ENCODE assay signal across 19 cellular contexts in the genomic region with DNA sequence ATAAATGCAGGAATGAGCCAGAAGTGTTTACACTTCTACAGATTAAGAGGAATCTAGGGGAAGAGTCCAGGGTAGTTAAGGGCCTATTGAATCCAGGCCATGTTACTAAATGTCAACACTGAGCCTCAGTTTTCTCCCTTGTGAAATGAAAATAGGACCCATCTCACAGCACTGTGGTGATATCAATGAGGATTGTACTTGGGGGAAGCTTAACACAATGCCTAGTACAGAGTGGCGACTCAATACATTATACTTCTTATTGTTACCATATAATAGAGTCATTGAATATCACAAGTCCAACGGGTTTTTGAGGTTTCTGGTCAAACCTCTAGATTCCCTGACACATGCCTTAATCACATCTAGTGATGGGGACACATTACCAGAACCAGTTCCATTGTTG. TPM values are rescaled to one million over a fixed set of nuclear protein-coding genes. Genes with fewer than 3 reads are reported as not detected.
DNase-seq lines count a peak whose midpoint lies in the region; ATAC-seq and TF ChIP-seq lines count a peak whose summit lies in the region.
"Had no signal": no experiment of that assay in that cellular context is flagged by ENCODE, and none has a peak within 500 bp of the region (broad histone marks: within the 10 kb centered on the region; RNA-seq: fewer than 3 reads in every experiment).

No MANE protein-coding gene starts in this region.

- H3K4me3 ChIP-seq in epithelial cell of esophagus (ENCODE audit: low read length) (no peak overlapping the region), tibial nerve (no peak overlapping the region)
- H3K4me3 ChIP-seq: PC-9 had no signal

- no peaks in the 10 kb centered on the region for H3K9me3 Mint-ChIP-seq in activated T-cell treated with anti-CD3 and anti-CD28 coated beads, Interleukin-2, amount 50 U/mL, for 24 hours
- no peaks in the 10 kb centered on the region for H3K9me3 Mint-ChIP-seq in activated T-cell treated with anti-CD3 and anti-CD28 coated beads, Interleukin-2, amount 50 U/mL, for 4 hours
- H3K9me3 Mint-ChIP-seq: CD14-positive monocyte had no signal

- no peak overlapping the region for H3K4me3 Mint-ChIP-seq in activated T-cell treated with anti-CD3 and anti-CD28 coated beads, Interleukin-2, amount 50 U/mL, for 24 hours
- no peak overlapping the region for H3K4me3 Mint-ChIP-seq in activated T-cell treated with anti-CD3 and anti-CD28 coated beads, Interleukin-2, amount 50 U/mL, for 4 hours
- H3K4me3 Mint-ChIP-seq: CD14-positive monocyte had no signal

- H3K27me3 Mint-ChIP-seq in activated T-cell treated with anti-CD3 and anti-CD28 coated beads, Interleukin-2, amount 50 U/mL, for 24 hours: no peaks in the 10 kb centered on the region
- H3K27me3 Mint-ChIP-seq in activated T-cell treated with anti-CD3 and anti-CD28 coated beads, Interleukin-2, amount 50 U/mL, for 4 hours (ENCODE audit: low read depth): no peaks in the 10 kb centered on the region

- DNase-seq in activated T-cell treated with anti-CD3 and anti-CD28 coated beads, Interleukin-2, amount 50 U/mL, for 24 hours: no peak
- no peak for DNase-seq in activated T-cell treated with anti-CD3 and anti-CD28 coated beads, Interleukin-2, amount 50 U/mL, for 4 hours
- DNase-seq in epithelial cell of esophagus (ENCODE audit: low read depth) (peak; percentile 18), medulla oblongata (ENCODE audit: extremely low spot score) (peak; percentile 46), DMS153 treated with DMSO at 0.1 percent for 48 hours (lab: John Stamatoyannopoulos, UW; ENCODE audit: unreplicated experiment) (no peak), tibial nerve (ENCODE audit: low spot score in 2 of 2) (no peak)
- DNase-seq: DMS 273 treated with DMSO at 0.1 percent for 48 hours, H7, KG1, MV-4-11, NCI-H1417, NCI-H187, NCI-H226, NCI-H524, PC-9 had no signal

- H3K4me1 ChIP-seq in tibial nerve: peaks cover 0 to 13% (median 8%) of the 10 kb centered on the region in 4 donors

- no peak for TF ChIP-seq POLR2A in tibial nerve (IDR thresholded peaks at IDR 0.05)

- 42 to 58% methylated on average over 2 of the region's 2 CpGs for WGBS in tibial nerve, 2 donors

- peak overlapping the region; percentile 55 for H3K27ac Mint-ChIP-seq in activated T-cell treated with anti-CD3 and anti-CD28 coated beads, Interleukin-2, amount 50 U/mL, for 24 hours

- no peaks in the 10 kb centered on the region for H3K9me3 ChIP-seq in tibial nerve

- H3K27me3 ChIP-seq in tibial nerve: no peaks in the 10 kb centered on the region

- H3K27ac ChIP-seq in temporal lobe (ENCODE audit: low read depth, low read length) (peak overlapping the region; percentile 99), tibial nerve (no peak overlapping the region)
- H3K27ac ChIP-seq: 22Rv1, PC-9 had no signal

- no peak for ATAC-seq in activated T-cell treated with anti-CD3 and anti-CD28 coated beads, Interleukin-2, amount 50 U/mL, for 4 hours
- ATAC-seq in HG02571 (IDR thresholded peaks at IDR 0.05; ENCODE audit: unreplicated experiment): no peak

- no peak for TF ChIP-seq CTCF in epithelial cell of esophagus (IDR thresholded peaks at IDR 0.05; ENCODE audit: insufficient read depth, low read depth, low read length, missing control alignments)
- no peak for TF ChIP-seq CTCF in tibial nerve (IDR thresholded peaks at IDR 0.05)

- peaks cover 6% of the 10 kb centered on the region for H3K4me1 Mint-ChIP-seq in activated T-cell treated with anti-CD3 and anti-CD28 coated beads, Interleukin-2, amount 50 U/mL, for 24 hours (ENCODE audit: low read depth)
- H3K4me1 Mint-ChIP-seq in activated T-cell treated with anti-CD3 and anti-CD28 coated beads, Interleukin-2, amount 50 U/mL, for 4 hours (ENCODE audit: low read depth): peaks cover 2% of the 10 kb centered on the region

- H3K36me3 ChIP-seq in tibial nerve: peaks cover 0 to 71% (median 8%) of the 10 kb centered on the region in 3 donors

- peaks cover 77% of the 10 kb centered on the region for H3K36me3 Mint-ChIP-seq in activated T-cell treated with anti-CD3 and anti-CD28 coated beads, Interleukin-2, amount 50 U/mL, for 24 hours (ENCODE audit: low read depth)
- H3K36me3 Mint-ChIP-seq in activated T-cell treated with anti-CD3 and anti-CD28 coated beads, Interleukin-2, amount 50 U/mL, for 4 hours (ENCODE audit: insufficient read depth): peaks cover 12% of the 10 kb centered on the region

- no peak for TF ChIP-seq EP300 in tibial nerve (IDR thresholded peaks at IDR 0.05)

RNA-seq across cellular contexts. Expression of a gene that starts 4.6 kb away (rescaled TPM):
- total RNA-seq in activated T-cell treated with anti-CD3 and anti-CD28 coated beads, Interleukin-2, amount 50 U/mL, for 4 hours: 10 to 100 TPM; 64.6 to 71.7 (median 69.7) TPM
- total RNA-seq in temporal lobe: 14.0 TPM
- total RNA-seq in tibial nerve: 10 to 100 TPM in 1 of 4 donors, 1 to 10 TPM in 3; 7.2 to 18.3 (median 9.2) TPM

RNA-seq across cellular contexts. Expression of a gene that starts 5.0 kb away (rescaled TPM):
- 10 to 100 TPM; 60.7 to 63.9 (median 62.4) TPM for total RNA-seq in activated T-cell treated with anti-CD3 and anti-CD28 coated beads, Interleukin-2, amount 50 U/mL, for 4 hours
- 10.3 TPM for total RNA-seq in temporal lobe
- 10 to 100 TPM; 50.5 to 71.7 (median 65.5) TPM for total RNA-seq in tibial nerve

RNA-seq across cellular contexts. Expression of a gene that starts 22.7 kb away (rescaled TPM):
- total RNA-seq in activated T-cell treated with anti-CD3 and anti-CD28 coated beads, Interleukin-2, amount 50 U/mL, for 4 hours: 10 to 100 TPM; 51.3 to 59.0 (median 56.0) TPM
- 17.0 TPM for total RNA-seq in temporal lobe
- total RNA-seq in tibial nerve: 10 to 100 TPM; 13.5 to 33.3 (median 18.0) TPM

RNA-seq across cellular contexts. Expression of a gene that starts 41.6 kb away (rescaled TPM):
- total RNA-seq in activated T-cell treated with anti-CD3 and anti-CD28 coated beads, Interleukin-2, amount 50 U/mL, for 4 hours: 10 to 100 TPM; 18.6 to 19.5 (median 19.1) TPM
- total RNA-seq in temporal lobe (8.4 TPM), tibial nerve (10 to 100 TPM; 27.5 to 39.8 (median 32.9) TPM)

RNA-seq across cellular contexts. Expression of a gene that starts 41.8 kb away (rescaled TPM):
- total RNA-seq in activated T-cell treated with anti-CD3 and anti-CD28 coated beads, Interleukin-2, amount 50 U/mL, for 4 hours: 10 to 100 TPM; 39.4 to 48.2 (median 46.5) TPM
- total RNA-seq in temporal lobe (42.5 TPM), tibial nerve (100 to 1,000 TPM in 1 of 4 donors, 10 to 100 TPM in 3; 67.4 to 103 (median 91.9) TPM)

Comparison
In these comparisons a context has a peak if more than half of its experiments do, and no peak if none do; other contexts are left out.
1. DNase-seq: peak in epithelial cell of esophagus (single experiment) and medulla oblongata (single experiment); none in activated T-cell treated with anti-CD3 and anti-CD28 coated beads, Interleukin-2, amount 50 U/mL, for 24 hours (single experiment), activated T-cell treated with anti-CD3 and anti-CD28 coated beads, Interleukin-2, amount 50 U/mL, for 4 hours (single experiment), DMS153 treated with DMSO at 0.1 percent for 48 hours (single experiment) and tibial nerve (0 of 2).